14 cellular contexts compared by ENCODE assay signal in the genomic region with DNA sequence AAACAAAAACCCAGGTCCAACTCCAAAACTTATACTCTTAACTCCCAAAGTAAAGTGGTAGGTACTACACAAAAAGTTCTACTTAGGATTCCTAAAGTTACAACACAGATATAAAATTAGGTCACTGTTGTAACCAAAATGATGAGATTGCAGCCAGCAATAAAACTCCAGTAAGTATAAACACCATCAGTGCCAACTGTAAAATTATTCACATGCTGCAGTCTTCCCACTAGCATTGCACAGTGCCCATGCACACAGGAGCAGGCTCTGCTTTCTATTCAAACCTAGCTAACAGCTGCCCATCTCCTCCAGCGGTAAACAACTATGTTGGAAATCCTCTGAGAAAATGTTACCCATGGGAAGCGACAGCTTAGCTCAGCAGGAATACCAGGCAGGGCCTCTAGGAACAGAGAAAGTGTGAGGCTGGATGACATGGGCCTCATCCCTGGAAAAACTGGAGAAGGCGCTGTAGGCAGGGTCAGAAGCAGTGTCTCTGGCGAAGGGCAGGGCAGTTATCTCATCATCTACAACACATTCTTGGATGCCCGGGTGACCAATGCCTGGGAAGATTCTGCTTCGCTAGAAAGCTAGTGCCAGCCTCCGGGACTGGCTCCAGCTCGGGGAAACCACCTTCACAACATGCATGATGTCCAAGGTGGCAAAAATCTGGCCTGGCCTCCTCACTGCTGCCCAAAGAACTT. TPM values are rescaled to one million over a fixed set of nuclear protein-coding genes. Genes with fewer than 3 reads are reported as not detected.
DNase-seq lines count a peak whose midpoint lies in the region; ATAC-seq and TF ChIP-seq lines count a peak whose summit lies in the region.
"Had no signal": no experiment of that assay in that cellular context is flagged by ENCODE, and none has a peak within 500 bp of the region (broad histone marks: within the 10 kb centered on the region; RNA-seq: fewer than 3 reads in every experiment).

No MANE protein-coding gene starts in this region.

- TF ChIP-seq CTCF in VCaP (conservative IDR thresholded peaks at IDR 0.05): no peak
- no peak for TF ChIP-seq CTCF in right lobe of liver (IDR thresholded peaks at IDR 0.05)
- TF ChIP-seq CTCF in stomach (IDR thresholded peaks at IDR 0.05): no peak

- H3K9me3 ChIP-seq in right lobe of liver (no peaks in the 10 kb centered on the region), stomach (no peaks in the 10 kb centered on the region)

- ATAC-seq in right lobe of liver (peak; percentile 1 to 42 (median 21)), GM18498 (IDR thresholded peaks at IDR 0.05; ENCODE audit: unreplicated experiment) (no peak)

- H3K27me3 ChIP-seq in right lobe of liver (no peaks in the 10 kb centered on the region), stomach (no peaks in the 10 kb centered on the region)

- TF ChIP-seq POLR2A in right lobe of liver (IDR thresholded peaks at IDR 0.05) (no peak), stomach (IDR thresholded peaks at IDR 0.05) (no peak)

- 45% methylated on average over 4 of the region's 8 CpGs for WGBS in right lobe of liver (ENCODE audit: insufficient coverage, low coverage, low lambda C conversion rate, missing lambda C conversion rate)
- WGBS in stomach, 5 donors: 42 to 76% (median 58%) methylated on average over 8 of the region's 8 CpGs

- TF ChIP-seq EP300 in stomach (IDR thresholded peaks at IDR 0.05): no peak

- H3K36me3 ChIP-seq in right lobe of liver (peaks cover 0 to 5% (median 0%) of the 10 kb centered on the region in 4 donors), stomach (peaks cover 3 to 24% (median 14%) of the 10 kb centered on the region in 4 donors)

- no peaks in the 10 kb centered on the region for H3K9me3 Mint-ChIP-seq in activated naive CD8-positive, alpha-beta T cell (ENCODE audit: low read depth)
- no peaks in the 10 kb centered on the region for H3K9me3 Mint-ChIP-seq in activated naive CD8-positive, alpha-beta T cell treated with anti-CD3 and anti-CD28 coated beads for 36 hours
- H3K9me3 Mint-ChIP-seq: activated CD4-positive, alpha-beta T cell treated with anti-CD3 and anti-CD28 coated beads, Interleukin-2, amount 10 ng/mL, durations not matched to agents 7 days and 5 days had no signal

- no peak for DNase-seq in activated naive CD8-positive, alpha-beta T cell treated with anti-CD3 and anti-CD28 coated beads for 36 hours
- DNase-seq in right lobe of liver: peak in 1 of 3 donors; percentile 60
- peak; percentile 56 for DNase-seq in stomach
- DNase-seq in NOMO-1 treated with DMSO at 0.1 percent for 48 hours (lab: John Stamatoyannopoulos, UW; ENCODE audit: unreplicated experiment): no peak
- no peak for DNase-seq in T-helper 2 cell
- DNase-seq: activated CD4-positive, alpha-beta T cell treated with anti-CD3 and anti-CD28 coated beads, Interleukin-2, amount 10 ng/mL, durations not matched to agents 7 days and 5 days; DMS153; kidney; NCI-H1105 treated with DMSO at 0.1 percent for 48 hours; OCI-M1; substantia nigra had no signal

- intact Hi-C loops in right lobe of liver (cut with DNase I) (no loop called here), stomach (cut with DNase I; ENCODE audit: low total_unique reads) (no loop called here)

- peak overlapping the region; percentile 28 for H3K27ac Mint-ChIP-seq in activated naive CD8-positive, alpha-beta T cell
- H3K27ac Mint-ChIP-seq in activated naive CD8-positive, alpha-beta T cell treated with anti-CD3 and anti-CD28 coated beads for 36 hours: no peak overlapping the region
- H3K27ac Mint-ChIP-seq: activated CD4-positive, alpha-beta T cell treated with anti-CD3 and anti-CD28 coated beads, Interleukin-2, amount 10 ng/mL, durations not matched to agents 7 days and 5 days had no signal

- no peaks in the 10 kb centered on the region for H3K27me3 Mint-ChIP-seq in activated naive CD8-positive, alpha-beta T cell
- H3K27me3 Mint-ChIP-seq in activated naive CD8-positive, alpha-beta T cell treated with anti-CD3 and anti-CD28 coated beads for 36 hours: no peaks in the 10 kb centered on the region
- H3K27me3 Mint-ChIP-seq: activated CD4-positive, alpha-beta T cell treated with anti-CD3 and anti-CD28 coated beads, Interleukin-2, amount 10 ng/mL, durations not matched to agents 7 days and 5 days had no signal

- H3K4me3 ChIP-seq in right lobe of liver (no peak overlapping the region), stomach (no peak overlapping the region)

- peaks cover 0 to 85% (median 42%) of the 10 kb centered on the region in 4 donors for H3K4me1 ChIP-seq in right lobe of liver
- H3K4me1 ChIP-seq in stomach: peaks cover 55 to 99% (median 92%) of the 10 kb centered on the region in 4 donors

- no peaks in the 10 kb centered on the region for H3K36me3 Mint-ChIP-seq in activated naive CD8-positive, alpha-beta T cell
- H3K36me3 Mint-ChIP-seq in activated naive CD8-positive, alpha-beta T cell treated with anti-CD3 and anti-CD28 coated beads for 36 hours: peaks cover 1% of the 10 kb centered on the region

- H3K27ac ChIP-seq in VCaP: peak overlapping the region; percentile 65
- peak overlapping the region in 2 of 3 donors; percentile 31 to 63 for H3K27ac ChIP-seq in right lobe of liver
- peak overlapping the region; percentile 15 to 98 (median 50) for H3K27ac ChIP-seq in stomach

- no peak overlapping the region for H3K4me3 Mint-ChIP-seq in activated naive CD8-positive, alpha-beta T cell
- H3K4me3 Mint-ChIP-seq in activated naive CD8-positive, alpha-beta T cell treated with anti-CD3 and anti-CD28 coated beads for 36 hours: no peak overlapping the region
- H3K4me3 Mint-ChIP-seq: activated CD4-positive, alpha-beta T cell treated with anti-CD3 and anti-CD28 coated beads, Interleukin-2, amount 10 ng/mL, durations not matched to agents 7 days and 5 days had no signal

- H3K4me1 Mint-ChIP-seq in activated naive CD8-positive, alpha-beta T cell (ENCODE audit: low read depth): peaks cover 56% of the 10 kb centered on the region
- peaks cover 42% of the 10 kb centered on the region for H3K4me1 Mint-ChIP-seq in activated naive CD8-positive, alpha-beta T cell treated with anti-CD3 and anti-CD28 coated beads for 36 hours

RNA-seq across cellular contexts. Expression of gene CPT1A, which starts 9.1 kb away (rescaled TPM):
- total RNA-seq in activated naive CD8-positive, alpha-beta T cell treated with anti-CD3 and anti-CD28 coated beads for 36 hours: 10 to 100 TPM; 12.8 to 15.4 TPM
- 100 to 1,000 TPM in 3 of 6 experiments, 10 to 100 TPM in 3; 30.5 to 152 (median 90.8) TPM for total RNA-seq in right lobe of liver
- 100 to 1,000 TPM in 1 of 5 donors, 10 to 100 TPM in 4; 17.0 to 103 (median 61.7) TPM for total RNA-seq in stomach
- 10 to 100 TPM in 2 of 3 donors, 1 to 10 TPM in 1; 7.0 to 10.5 (median 10.3) TPM for polyA plus RNA-seq in stomach
